ENCODE assay signal across 12 cellular contexts in the genomic region with DNA sequence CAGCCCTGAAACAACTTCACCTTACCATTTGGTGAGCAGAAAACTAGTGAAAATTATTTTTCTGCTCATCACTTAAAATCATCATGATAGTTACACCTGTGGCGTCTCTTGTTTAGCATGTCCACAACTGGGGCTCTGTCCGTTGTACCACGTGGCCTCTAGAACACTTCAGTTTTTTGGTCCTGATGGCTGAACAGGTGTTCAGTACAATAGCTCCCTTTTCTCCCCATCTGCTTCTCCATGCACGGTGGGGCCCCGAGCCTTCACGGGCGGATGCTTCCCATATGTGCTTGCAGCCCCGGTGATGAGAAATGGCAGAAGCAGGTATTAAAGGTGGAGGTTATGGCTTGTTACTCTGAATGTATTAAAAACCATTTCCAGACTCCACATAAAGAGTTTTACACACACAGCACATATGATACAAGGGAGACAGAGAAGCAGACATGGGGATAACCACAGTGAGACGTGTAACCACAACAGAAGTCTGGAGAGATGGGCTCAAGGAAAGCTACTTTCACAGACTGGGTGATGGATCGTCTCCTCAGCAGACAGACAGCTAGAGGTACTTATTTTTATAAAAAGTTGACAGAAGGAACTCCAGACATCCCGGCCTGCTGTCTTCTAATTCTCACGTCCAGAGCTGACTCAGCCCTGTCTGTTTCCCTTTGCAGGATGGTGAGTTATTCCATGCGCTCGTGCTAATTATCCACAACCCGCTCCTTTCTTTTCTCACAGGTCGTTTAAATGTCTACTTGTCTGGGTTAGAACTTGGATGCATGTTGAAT.
DNase-seq lines count a peak whose midpoint lies in the region; ATAC-seq and TF ChIP-seq lines count a peak whose summit lies in the region.
"Had no signal": no experiment of that assay in that cellular context is flagged by ENCODE, and none has a peak within 500 bp of the region (broad histone marks: within the 10 kb centered on the region; RNA-seq: fewer than 3 reads in every experiment).

No MANE protein-coding gene starts in this region.

- no peak for TF ChIP-seq CTCF in AG09309 (IDR thresholded peaks at IDR 0.05; ENCODE audit: control insufficient read depth, insufficient read depth, low read depth, low read length, missing control alignments)
- TF ChIP-seq CTCF in fibroblast of mammary gland (conservative IDR thresholded peaks at IDR 0.05; ENCODE audit: control insufficient read depth, insufficient read depth, low read depth, low read length): no peak

- ATAC-seq in GM19463 (IDR thresholded peaks at IDR 0.05; ENCODE audit: unreplicated experiment) (peak; percentile 24), GM21515 (IDR thresholded peaks at IDR 0.05; ENCODE audit: unreplicated experiment) (no peak), HG02623 (IDR thresholded peaks at IDR 0.05; ENCODE audit: unreplicated experiment) (no peak), GM21786 (IDR thresholded peaks at IDR 0.05; ENCODE audit: unreplicated experiment) (no peak)
- ATAC-seq: activated CD4-positive, alpha-beta T cell treated with anti-CD3 and anti-CD28 coated beads for 36 hours; pancreas had no signal

- H3K4me3 ChIP-seq in AG09309 (ENCODE audit: control insufficient read depth, low read depth, low read length) (no peak overlapping the region), fibroblast of mammary gland (ENCODE audit: control insufficient read depth, low read depth, low read length) (no peak overlapping the region)
- H3K4me3 ChIP-seq: pancreas had no signal

- DNase-seq in AG09309 (ENCODE audit: low read depth): peak; percentile 8
- peak; percentile 89 for DNase-seq in NCI-H524 treated with DMSO at 0.1 percent for 48 hours (lab: John Stamatoyannopoulos, UW)
- DNase-seq in fibroblast of mammary gland (ENCODE audit: low read depth): peak; percentile 18
- no peak for DNase-seq in head of caudate nucleus
- DNase-seq: ACHN; activated CD4-positive, alpha-beta T cell treated with anti-CD3 and anti-CD28 coated beads for 36 hours; mammary epithelial cell; pancreas had no signal

- intact Hi-C loops in head of caudate nucleus (cut with DNase I): no loop called here

Comparison
In these comparisons a context has a peak if more than half of its experiments do, and no peak if none do; other contexts are left out.
1. DNase-seq: peak in AG09309 (single experiment), NCI-H524 treated with DMSO at 0.1 percent for 48 hours (single experiment) and fibroblast of mammary gland (single experiment); none in head of caudate nucleus (0 of 42).